In genomic region chr21:13304901-13305300, GRCh38 we compare ENCODE assay signal across 5 cellular contexts.
DNase-seq lines count a peak whose midpoint lies in the region; TF ChIP-seq lines count a peak whose summit lies in the region.
"Not testable (repeated sequence)": the region's sequence is repeated elsewhere in the genome, so short reads cannot be mapped to it uniquely, and the experiment has no call there.

No MANE protein-coding gene starts in this region.

- DNase-seq in NCI-H82 (lab: John Stamatoyannopoulos, UW) (peak; percentile 71), mucosa of gallbladder (ENCODE audit: low spot score) (peak; percentile 14)

- peak in 1 of 2 donors; percentile 13 for TF ChIP-seq RAD21 in liver (IDR thresholded peaks at IDR 0.05)

- H3K27ac ChIP-seq in 22Rv1, result peak overlapping the region; percentile 89
- peak overlapping the region; percentile 84 for H3K27ac ChIP-seq in VCaP
- H3K27ac ChIP-seq in liver (ENCODE audit: low read depth in 1 of 2, low read length in 2 of 2), result not testable (repeated sequence)

- H3K4me3 ChIP-seq in liver (ENCODE audit: low read depth in 1 of 3, low read length in 3 of 3), result not testable (repeated sequence)

- not testable (repeated sequence) for H3K9ac ChIP-seq in liver (ENCODE audit: low read depth in 1 of 2, low read length in 2 of 2)

- 3% methylated on average over 1 of the region's 1 CpG for WGBS in liver

- not testable (repeated sequence) for H3K9me3 ChIP-seq in liver (ENCODE audit: control insufficient read depth in 4 of 4, low read length in 3 of 4)

- H3K27me3 ChIP-seq in liver (ENCODE audit: control insufficient read depth in 4 of 4, insufficient read depth in 4 of 4, low read length in 3 of 4), result not testable (repeated sequence)

- not testable (repeated sequence) for H3K4me1 ChIP-seq in liver (ENCODE audit: control insufficient read depth in 4 of 4, insufficient read depth in 4 of 4, low read length in 3 of 4)

- not testable (repeated sequence) for TF ChIP-seq CTCF in 22Rv1 (IDR thresholded peaks at IDR 0.05); VCaP (conservative IDR thresholded peaks at IDR 0.05); liver (IDR thresholded peaks at IDR 0.05; ENCODE audit: low read depth, low read length, missing input control)

- not testable (repeated sequence) for H3K36me3 ChIP-seq in liver (ENCODE audit: control insufficient read depth in 4 of 4, insufficient read depth in 3 of 4, low read depth in 1 of 4, low read length in 3 of 4)

TF ChIP-seq in liver, 16 proteins besides CTCF, POLR2A, EP300 and RAD21:
- TF ChIP-seq YY1 (IDR thresholded peaks at IDR 0.05) (peak; percentile 50), FOXA2 (IDR thresholded peaks at IDR 0.05) (peak; percentile 40), JUND (IDR thresholded peaks at IDR 0.05) (peak in 1 of 2 donors; percentile 51), HNF4A (conservative IDR thresholded peaks at IDR 0.05) (peak; percentile 15 to 51), RXRA (IDR thresholded peaks at IDR 0.05) (peak in 1 of 2 donors; percentile 41)
- TF ChIP-seq, protein P1, sequence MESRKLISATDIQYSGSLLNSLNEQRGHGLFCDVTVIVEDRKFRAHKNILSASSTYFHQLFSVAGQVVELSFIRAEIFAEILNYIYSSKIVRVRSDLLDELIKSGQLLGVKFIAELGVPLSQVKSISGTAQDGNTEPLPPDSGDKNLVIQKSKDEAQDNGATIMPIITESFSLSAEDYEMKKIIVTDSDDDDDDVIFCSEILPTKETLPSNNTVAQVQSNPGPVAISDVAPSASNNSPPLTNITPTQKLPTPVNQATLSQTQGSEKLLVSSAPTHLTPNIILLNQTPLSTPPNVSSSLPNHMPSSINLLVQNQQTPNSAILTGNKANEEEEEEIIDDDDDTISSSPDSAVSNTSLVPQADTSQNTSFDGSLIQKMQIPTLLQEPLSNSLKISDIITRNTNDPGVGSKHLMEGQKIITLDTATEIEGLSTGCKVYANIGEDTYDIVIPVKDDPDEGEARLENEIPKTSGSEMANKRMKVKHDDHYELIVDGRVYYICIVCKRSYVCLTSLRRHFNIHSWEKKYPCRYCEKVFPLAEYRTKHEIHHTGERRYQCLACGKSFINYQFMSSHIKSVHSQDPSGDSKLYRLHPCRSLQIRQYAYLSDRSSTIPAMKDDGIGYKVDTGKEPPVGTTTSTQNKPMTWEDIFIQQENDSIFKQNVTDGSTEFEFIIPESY (IDR thresholded peaks at IDR 0.05), result peak; percentile 30
